ENCODE assay signal across 9 cellular contexts in the genomic region with DNA sequence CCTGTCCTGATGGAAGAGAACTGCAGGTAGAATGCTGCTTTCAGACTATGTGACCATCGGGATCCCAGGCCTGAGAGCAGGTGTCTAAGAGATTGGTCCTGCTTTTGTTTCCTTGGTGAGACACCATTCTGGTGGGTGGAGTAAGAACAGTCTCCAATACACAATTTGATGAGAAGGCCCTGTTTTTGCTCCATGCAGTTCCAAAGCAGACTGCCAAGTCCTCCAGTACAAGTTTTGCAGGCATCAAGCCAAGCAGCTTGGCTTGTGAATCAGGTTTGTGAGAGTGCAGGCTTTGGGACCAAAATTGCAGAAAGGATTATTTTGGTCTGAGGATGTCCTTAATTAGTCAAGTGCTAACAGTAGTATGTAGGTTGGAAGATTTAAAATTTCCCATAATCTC.
A peak's percentile ranks its signal among the peaks of the same experiment; 100 is the strongest.
DNase-seq lines count a peak whose midpoint lies in the region; ATAC-seq and TF ChIP-seq lines count a peak whose summit lies in the region.
"Had no signal": no experiment of that assay in that cellular context is flagged by ENCODE, and none has a peak within 500 bp of the region (broad histone marks: within the 10 kb centered on the region; RNA-seq: fewer than 3 reads in every experiment).

No MANE protein-coding gene starts in this region.

- peak overlapping the region; percentile 11 for H3K27ac ChIP-seq in caudate nucleus (ENCODE audit: low read depth, low read length)
- peak overlapping the region in 1 of 3 donors; percentile 14 for H3K27ac ChIP-seq in right lobe of liver
- H3K27ac ChIP-seq in substantia nigra (ENCODE audit: low read depth, low read length, poor library complexity, severe bottlenecking) = no peak overlapping the region

- no peak for TF ChIP-seq CTCF in right lobe of liver (IDR thresholded peaks at IDR 0.05)

- peak; percentile 82 to 89 (median 84) for ATAC-seq in right lobe of liver
- no peak for ATAC-seq in GM21526 (IDR thresholded peaks at IDR 0.05; ENCODE audit: low FRiP score, unreplicated experiment)

- intact Hi-C loops in right lobe of liver (cut with DNase I) = no loop called here

- WGBS in right lobe of liver (ENCODE audit: insufficient coverage, low coverage, low lambda C conversion rate, missing lambda C conversion rate) = 89% methylated on average over 1 of the region's 1 CpG

- H3K4me1 ChIP-seq in right lobe of liver = peaks cover 0 to 16% (median 0%) of the 10 kb centered on the region in 4 donors

- H3K27me3 ChIP-seq in right lobe of liver (no peaks in the 10 kb centered on the region), H7 (ENCODE audit: control insufficient read depth, insufficient read depth, low read length) (no peaks in the 10 kb centered on the region)

- H3K36me3 ChIP-seq in right lobe of liver (no peaks in the 10 kb centered on the region), H7 (replicated peaks; ENCODE audit: control insufficient read depth, insufficient read depth, low read length) (no peaks in the 10 kb centered on the region)

- no peak overlapping the region for H3K4me3 ChIP-seq in right lobe of liver
- H3K4me3 ChIP-seq in H7 (ENCODE audit: insufficient read depth, low read depth, low read length) = no peak overlapping the region

- TF ChIP-seq POLR2A in right lobe of liver (IDR thresholded peaks at IDR 0.05) = no peak

- H3K9me3 ChIP-seq in right lobe of liver = no peaks in the 10 kb centered on the region

- peak; percentile 22 for DNase-seq in NCI-H1105 treated with DMSO at 0.1 percent for 48 hours (lab: John Stamatoyannopoulos, UW)
- DNase-seq in NCI-H1105 (lab: John Stamatoyannopoulos, UW) = no peak
- DNase-seq in caudate nucleus (lab: John Stamatoyannopoulos, UW) = peak in 29 of 61 donors; percentile 3 to 73 (median 25)
- DNase-seq in right lobe of liver = peak; percentile 39 to 85 (median 67)
- DNase-seq in substantia nigra (lab: John Stamatoyannopoulos, UW) = peak in 31 of 49 donors; percentile 3 to 62 (median 27)
- no peak for DNase-seq in mesenteric fat pad (ENCODE audit: low spot score)
- no peak for DNase-seq in H7
- DNase-seq: stimulated activated CD8-positive, alpha-beta memory T cell treated with anti-CD3 and anti-CD28 coated beads, Interleukin-4, amount 100 ng/mL, for 48 hours had no signal

Comparison
In these comparisons a context has a peak if more than half of its experiments do, and no peak if none do; other contexts are left out.
1. DNase-seq: peak in NCI-H1105 treated with DMSO at 0.1 percent for 48 hours (single experiment), right lobe of liver (3 of 3) and substantia nigra (31 of 49); none in NCI-H1105 (single experiment), mesenteric fat pad (single experiment) and H7 (single experiment).